ENCODE assay signal across 17 cellular contexts in genomic region chr20:157154-157553, GRCh38. TPM values are rescaled to one million over a fixed set of nuclear protein-coding genes. Genes with fewer than 3 reads are reported as not detected.
A peak's percentile ranks its signal among the peaks of the same experiment; 100 is the strongest.
DNase-seq lines count a peak whose midpoint lies in the region; ATAC-seq lines count a peak whose summit lies in the region.
"Had no signal": no experiment of that assay in that cellular context is flagged by ENCODE, and none has a peak within 500 bp of the region (broad histone marks: within the 10 kb centered on the region; RNA-seq: fewer than 3 reads in every experiment).

TSS of gene DEFB127 (plus strand) at chr20:157454. CDS start at chr20:157545, 91 bp downstream.

- peak within 1 kb of the TSS; percentile 33 for H3K4me2 ChIP-seq in BLaER1
- peak within 1 kb of the TSS in 7 of 11 experiments; percentile 18 to 47 (median 35); a peak in 9 of 22 replicates for H3K4me2 ChIP-seq in BLaER1 treated with 17β-estradiol and CSF1 and Interleukin-3, amounts not matched to agents 10 nM and 100 nM

- no peak within 1 kb of the TSS for H3K9ac ChIP-seq in BLaER1
- no peak within 1 kb of the TSS for H3K9ac ChIP-seq in BLaER1 treated with 17β-estradiol and CSF1 and Interleukin-3, amounts not matched to agents 10 nM and 100 nM

- no peak within 1 kb of the TSS for H3K27ac ChIP-seq in BLaER1
- H3K27ac ChIP-seq in BLaER1 treated with 17β-estradiol and CSF1 and Interleukin-3, amounts not matched to agents 10 nM and 100 nM: no peak within 1 kb of the TSS

- peaks cover 7% of the 10 kb centered on the region for H3K4me1 ChIP-seq in BLaER1
- peaks cover 0 to 8% (median 5%) of the 10 kb centered on the region in 10 experiments; a peak in 10 of 20 replicates for H3K4me1 ChIP-seq in BLaER1 treated with 17β-estradiol and CSF1 and Interleukin-3, amounts not matched to agents 10 nM and 100 nM
- H3K4me1 ChIP-seq: BE2C, Caco-2 had no signal

- no peaks in the 10 kb centered on the region for H3K9me3 ChIP-seq in BLaER1
- H3K9me3 ChIP-seq in BLaER1 treated with 17β-estradiol and CSF1 and Interleukin-3, amounts not matched to agents 10 nM and 100 nM (replicated peaks in 1 of 11): no peaks in the 10 kb centered on the region
- H3K9me3 ChIP-seq: BE2C, Caco-2 had no signal

- no peaks in the 10 kb centered on the region for H3K36me3 ChIP-seq in BLaER1
- H3K36me3 ChIP-seq in BLaER1 treated with 17β-estradiol and CSF1 and Interleukin-3, amounts not matched to agents 10 nM and 100 nM: no peaks in the 10 kb centered on the region
- H3K36me3 ChIP-seq: BE2C had no signal

- ATAC-seq in HG02759 (IDR thresholded peaks at IDR 0.05; ENCODE audit: unreplicated experiment): no peak

- H4K20me1 ChIP-seq in BLaER1: no peaks in the 10 kb centered on the region
- no peaks in the 10 kb centered on the region for H4K20me1 ChIP-seq in BLaER1 treated with 17β-estradiol and CSF1 and Interleukin-3, amounts not matched to agents 10 nM and 100 nM

- no peak within 1 kb of the TSS for H3K4me3 ChIP-seq in BLaER1
- H3K4me3 ChIP-seq in BLaER1 treated with 17β-estradiol and CSF1 and Interleukin-3, amounts not matched to agents 10 nM and 100 nM: no peak within 1 kb of the TSS

- DNase-seq in mesenteric fat pad (ENCODE audit: low spot score) (peak; percentile 37), NCI-H526 (lab: John Stamatoyannopoulos, UW) (no peak)
- DNase-seq: 8988T; ACHN; BE2C; C1 segment of cervical spinal cord; Caco-2; Calu3; CD4-positive, alpha-beta memory T cell; CD4-positive, CD25-positive, alpha-beta regulatory T cell; CD8-positive, alpha-beta memory T cell; DMS79 treated with DMSO at 0.1 percent for 48 hours; GF-D8 had no signal

- no peaks in the 10 kb centered on the region for H3K27me3 ChIP-seq in BLaER1
- no peaks in the 10 kb centered on the region for H3K27me3 ChIP-seq in BLaER1 treated with 17β-estradiol and CSF1 and Interleukin-3, amounts not matched to agents 10 nM and 100 nM
- H3K27me3 ChIP-seq: BE2C had no signal

RNA-seq across cellular contexts. Expression of gene DEFB127, which starts in this region (rescaled TPM):
- total RNA-seq in mesenteric fat pad: not detected
- total RNA-seq: A673; Caco-2; Calu3; CD4-positive, alpha-beta memory T cell; CD4-positive, CD25-positive, alpha-beta regulatory T cell; CD8-positive, alpha-beta memory T cell had no signal

Comparison
In these comparisons a context has a peak if more than half of its experiments do, and no peak if none do; other contexts are left out.
1. Peak in DNase-seq in mesenteric fat pad; RNA of the gene not detected or under 1 TPM.